ENCODE assay signal across 23 cellular contexts in genomic region chr13:111926501-111927180, GRCh38.
"Had no signal": no experiment of that assay in that cellular context is flagged by ENCODE, and none has a peak within 500 bp of the region (broad histone marks: within the 10 kb centered on the region; RNA-seq: fewer than 3 reads in every experiment).

No MANE protein-coding gene starts in this region.

- H3K4me3 ChIP-seq: heart left ventricle, sigmoid colon, smooth muscle cell, thoracic aorta, upper lobe of left lung had no signal

- H3K4me1 ChIP-seq: heart left ventricle, sigmoid colon, upper lobe of left lung had no signal

- ATAC-seq: activated CD4-positive, alpha-beta T cell treated with anti-CD3 and anti-CD28 coated beads for 36 hours; heart left ventricle; left cardiac atrium; stimulated activated naive B cell treated with anti-CD40 and anti-IgM and Interleukin-4, amounts not matched to agents 10 μg/mL and 1 μg/mL and 100 μg/mL, for 72 hours had no signal

- DNase-seq: activated B cell treated with CpG ODN at 0.5 μM for 24 hours; activated CD4-positive, alpha-beta T cell treated with anti-CD3 and anti-CD28 coated beads for 36 hours; activated CD4-positive, alpha-beta T cell treated with anti-CD3 and anti-CD28 coated beads, Interleukin-2, amount 50 U/mL, for 48 hours; activated naive CD4-positive, alpha-beta T cell treated with anti-CD3 and anti-CD28 coated beads, Interleukin-2, amount 10 ng/mL, durations not matched to agents 7 days and 5 days; activated T-cell treated with anti-CD3 and anti-CD28 coated beads, Interleukin-2, amount 50 U/mL, for 48 hours; amygdala; cortex of kidney; heart left ventricle; left cardiac atrium; mesenchymal stem cell; naive B cell; occipital lobe; sigmoid colon; stimulated activated CD4-positive, alpha-beta T cell treated with anti-CD3 and anti-CD28 coated beads, Interleukin-2, amount 100 ng/mL, for 48 hours; stimulated activated CD8-positive, alpha-beta memory T cell treated with anti-CD3 and anti-CD28 coated beads, Interleukin-4, amount 100 ng/mL, for 48 hours; stimulated activated naive B cell treated with anti-CD40 and anti-IgM and Interleukin-4, amounts not matched to agents 10 μg/mL and 1 μg/mL and 100 μg/mL, for 72 hours; T1000; upper lobe of left lung had no signal

- H3K9me3 ChIP-seq: sigmoid colon, upper lobe of left lung had no signal

- H3K4me2 ChIP-seq: smooth muscle cell had no signal

- H3K27ac ChIP-seq: epithelial cell of prostate, heart left ventricle, sigmoid colon, thoracic aorta, upper lobe of left lung had no signal

- H3K36me3 ChIP-seq: heart left ventricle, sigmoid colon, thoracic aorta, upper lobe of left lung had no signal

- H3K27me3 ChIP-seq: upper lobe of left lung had no signal

- FAIRE-seq: bronchial epithelial cell, islet of Langerhans had no signal
